In the genomic region with DNA sequence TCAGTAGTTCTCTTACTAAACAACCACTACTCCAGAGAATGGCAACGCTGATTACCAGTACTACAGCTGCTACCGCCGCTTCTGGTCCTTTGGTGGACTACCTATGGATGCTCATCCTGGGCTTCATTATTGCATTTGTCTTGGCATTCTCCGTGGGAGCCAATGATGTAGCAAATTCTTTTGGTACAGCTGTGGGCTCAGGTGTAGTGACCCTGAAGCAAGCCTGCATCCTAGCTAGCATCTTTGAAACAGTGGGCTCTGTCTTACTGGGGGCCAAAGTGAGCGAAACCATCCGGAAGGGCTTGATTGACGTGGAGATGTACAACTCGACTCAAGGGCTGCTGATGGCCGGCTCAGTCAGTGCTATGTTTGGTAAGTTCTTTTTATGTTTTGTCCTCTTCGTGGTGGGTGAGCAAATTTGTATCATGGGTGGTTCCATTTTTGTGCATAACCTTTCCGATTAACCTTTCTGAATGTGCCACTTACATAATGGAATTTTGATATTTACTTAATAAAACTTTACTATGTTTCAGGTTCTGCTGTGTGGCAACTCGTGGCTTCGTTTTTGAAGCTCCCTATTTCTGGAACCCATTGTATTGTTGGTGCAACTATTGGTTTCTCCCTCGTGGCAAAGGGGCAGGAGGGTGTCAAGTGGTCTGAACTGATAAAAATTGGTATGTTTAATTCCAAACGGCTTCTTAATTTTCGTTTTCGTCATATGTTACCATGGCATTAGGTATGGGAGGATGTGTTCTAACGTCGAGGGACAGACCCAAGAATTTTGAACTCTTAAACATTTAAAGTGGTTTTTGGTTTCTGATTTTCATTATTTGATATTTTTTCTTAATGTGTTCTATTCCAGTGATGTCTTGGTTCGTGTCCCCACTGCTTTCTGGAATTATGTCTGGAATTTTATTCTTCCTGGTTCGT, we compare ENCODE assay signal across 8 cellular contexts. TPM values are rescaled to one million over a fixed set of nuclear protein-coding genes. Genes with fewer than 3 reads are reported as not detected.
DNase-seq lines count a peak whose midpoint lies in the region; ATAC-seq, FAIRE-seq and TF ChIP-seq lines count a peak whose summit lies in the region.

No MANE protein-coding gene starts in this region.

- H3K9me3 ChIP-seq in GM12878 (replicated peaks; ENCODE audit: control insufficient read depth, insufficient read depth, low read length): no peaks in the 10 kb centered on the region
- H3K9me3 ChIP-seq in aorta (ENCODE audit: control insufficient read depth, low read length): no peaks in the 10 kb centered on the region

- DNase-seq in DMS153 (lab: John Stamatoyannopoulos, UW) (peak; percentile 5), DMS153 treated with DMSO at 0.1 percent for 48 hours (lab: John Stamatoyannopoulos, UW; ENCODE audit: unreplicated experiment) (no peak), NAMALWA (ENCODE audit: low spot score) (peak; percentile 55), GM12878 (ENCODE audit: low read depth, low spot score) (no peak), medulla oblongata (ENCODE audit: extremely low spot score) (peak; percentile 27), aorta (no peak), GOT3 (lab: John Stamatoyannopoulos, UW) (no peak)

- H3K36me3 ChIP-seq in GM12878 (ENCODE audit: control insufficient read depth in 2 of 2, insufficient read depth in 2 of 2, low read length in 1 of 2): peaks cover 0 to 19% of the 10 kb centered on the region in 2 experiments; a peak in 3 of 4 replicates
- peaks cover 0 to 4% of the 10 kb centered on the region in 2 donors for H3K36me3 ChIP-seq in aorta (ENCODE audit: control insufficient read depth in 1 of 2, insufficient read depth in 2 of 2, low read length in 1 of 2)

- peak overlapping the region; percentile 91 for H3K9ac ChIP-seq in GM12878 (ENCODE audit: control insufficient read depth, insufficient read depth, low read length)

- POLR2A ChIA-PET in GM12878 (lab: Charles Lee): interaction anchor here (1.0 to 8.9 kb wide), 11 partner anchors 9 to 81 kb away, joined by 5 to 143 read pairs (median 9); no protein-coding TSS in a partner anchor

- H3K4me2 ChIP-seq in GM12878 (ENCODE audit: control insufficient read depth, insufficient read depth): peak overlapping the region; percentile 89

- SMC1A ChIA-PET in GM12878 (lab: Charles Lee; ENCODE audit: uncharacterized antibody, unreplicated experiment): interaction anchor here (0.6 to 9.1 kb wide), 15 partner anchors 11 to 302 kb away, joined by 3 to 118 read pairs (median 6); no protein-coding TSS in a partner anchor

- H3K4me3 ChIP-seq in GM12878 (peak overlapping the region; percentile 89), aorta (ENCODE audit: low read length in 2 of 2) (peak overlapping the region; percentile 89 to 92)

- no peak for TF ChIP-seq CTCF in GM12878 (IDR thresholded peaks at IDR 0.05 in 2 of 3, conservative IDR thresholded peaks at IDR 0.05 in 1 of 3; ENCODE audit: control insufficient read depth in 2 of 3, extremely low read depth in 1 of 3, insufficient read depth in 1 of 3, low read depth in 3 of 3, low read length in 3 of 3)

- H3K4me1 ChIP-seq in GM12878 (ENCODE audit: control insufficient read depth, insufficient read depth, low read length) (peaks cover 6% of the 10 kb centered on the region), aorta (ENCODE audit: control insufficient read depth in 1 of 2, insufficient read depth in 2 of 2, low read length in 2 of 2) (peaks cover 2 to 4% of the 10 kb centered on the region in 2 donors)

- WGBS in GM12878 (ENCODE audit: insufficient coverage, insufficient replicate concordance, low lambda C conversion rate, missing lambda C conversion rate): under 1% methylated on average over 21 of the region's 21 CpGs
- 56 to 62% methylated on average over 21 of the region's 21 CpGs for WGBS in aorta, 2 donors

- H4K20me1 ChIP-seq in GM12878 (ENCODE audit: control insufficient read depth, insufficient read depth): no peaks in the 10 kb centered on the region

- H2AFZ ChIP-seq in GM12878 (ENCODE audit: control insufficient read depth, low read depth, low read length): no peak overlapping the region

- BruUV-seq in GM12878 (replicated peaks; lab: Mats Ljungman, UMichigan): TSS peak; percentile 59

- no peak for TF ChIP-seq POLR2A in GM12878 (IDR thresholded peaks at IDR 0.05; ENCODE audit: low read depth, low read length)

- RAD21 ChIA-PET in GM12878 (lab: Charles Lee; ENCODE audit: unreplicated experiment): interaction anchor here (0.7 to 9.9 kb wide), 11 partner anchors 9 to 78 kb away, joined by 3 to 117 read pairs (median 11); no protein-coding TSS in a partner anchor

- TF ChIP-seq RAD21 in GM12878 (IDR thresholded peaks at IDR 0.05; ENCODE audit: insufficient read depth, low read depth, low read length): no peak

- peaks cover 43% of the 10 kb centered on the region for H3K79me2 ChIP-seq in GM12878 (ENCODE audit: control insufficient read depth, insufficient read depth, low read length)

- TF ChIP-seq EP300 in GM12878 (IDR thresholded peaks at IDR 0.05; ENCODE audit: borderline replicate concordance in 1 of 2, control insufficient read depth in 1 of 2, low read depth in 2 of 2, low read length in 2 of 2): no peak

- peak; percentile 13 for ATAC-seq in GM12878
- no peak for ATAC-seq in aorta (ENCODE audit: low FRiP score)
- ATAC-seq in HG03135 (IDR thresholded peaks at IDR 0.05; ENCODE audit: unreplicated experiment): no peak

- intact Hi-C loops in GM12878 (cut with micrococcal nuclease; ENCODE audit: unreplicated experiment): loop anchor here (5.0 kb wide), 1 partner anchor 60 kb away; no protein-coding TSS in a partner anchor
- intact Hi-C loops in aorta (cut with DNase I): loop anchor here in 1 of 2 donors (10.0 kb wide), 1 partner anchor 62 kb away; a partner anchor contains a TSS

- H3K27ac ChIP-seq in GM12878 (ENCODE audit: control insufficient read depth, insufficient read depth): peak overlapping the region; percentile 36
- H3K27ac ChIP-seq in aorta (ENCODE audit: low read depth in 1 of 2, low read length in 2 of 2): no peak overlapping the region

- H3K27me3 ChIP-seq in GM12878 (replicated peaks in 1 of 2; ENCODE audit: control insufficient read depth in 2 of 2, insufficient read depth in 2 of 2, low read length in 1 of 2): no peaks in the 10 kb centered on the region
- peaks cover 0 to 2% of the 10 kb centered on the region in 2 donors for H3K27me3 ChIP-seq in aorta (ENCODE audit: control insufficient read depth in 1 of 2, insufficient read depth in 2 of 2, low read length in 1 of 2)

- no peak for FAIRE-seq in GM12878 (lab: Jason Lieb, UNC)

- CTCF ChIA-PET in GM12878 (lab: Yijun Ruan, JAX): interaction anchor here (0.6 to 9.7 kb wide), 13 partner anchors 10 to 295 kb away, joined by 3 to 155 read pairs (median 3); no protein-coding TSS in a partner anchor

- in situ Hi-C loops in GM12878 (cut with MboI): no loop called here

TF ChIP-seq in GM12878, 131 proteins besides CTCF, POLR2A, EP300 and RAD21 (continues in another document):
- TF ChIP-seq ZNF622 (IDR thresholded peaks at IDR 0.05) (no peak), NR2C1 (IDR thresholded peaks at IDR 0.05) (no peak), KDM1A (IDR thresholded peaks at IDR 0.05; ENCODE audit: borderline replicate concordance) (no peak), CREM (IDR thresholded peaks at IDR 0.05; ENCODE audit: low read depth) (0 out of 2 replicates have a peak, but pooled peaks have one; percentile 3), IRF4 (IDR thresholded peaks at IDR 0.05; ENCODE audit: low read depth, low read length) (no peak), JUND (IDR thresholded peaks at IDR 0.05; ENCODE audit: low read depth, low read length) (no peak), SREBF2 (IDR thresholded peaks at IDR 0.05; ENCODE audit: low read length) (no peak), CHD2 (IDR thresholded peaks at IDR 0.05; ENCODE audit: borderline replicate concordance, low read depth, low read length) (no peak)
- TF ChIP-seq, protein P1, sequence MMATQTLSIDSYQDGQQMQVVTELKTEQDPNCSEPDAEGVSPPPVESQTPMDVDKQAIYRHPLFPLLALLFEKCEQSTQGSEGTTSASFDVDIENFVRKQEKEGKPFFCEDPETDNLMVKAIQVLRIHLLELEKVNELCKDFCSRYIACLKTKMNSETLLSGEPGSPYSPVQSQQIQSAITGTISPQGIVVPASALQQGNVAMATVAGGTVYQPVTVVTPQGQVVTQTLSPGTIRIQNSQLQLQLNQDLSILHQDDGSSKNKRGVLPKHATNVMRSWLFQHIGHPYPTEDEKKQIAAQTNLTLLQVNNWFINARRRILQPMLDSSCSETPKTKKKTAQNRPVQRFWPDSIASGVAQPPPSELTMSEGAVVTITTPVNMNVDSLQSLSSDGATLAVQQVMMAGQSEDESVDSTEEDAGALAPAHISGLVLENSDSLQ (IDR thresholded peaks at IDR 0.05): peak; percentile 94

RNA-seq across cellular contexts. Expression of a gene that starts 1.3 kb away (rescaled TPM):
- 175 and 176 TPM in 2 replicates for total RNA-seq in GM12878 (2013; cell fraction: nucleolus; rRNA removed)
- total RNA-seq in GM12878 (2014; rRNA removed): 39.0 and 42.2 TPM in 2 replicates
- 40.5 and 41.2 TPM in 2 replicates for total RNA-seq in GM12878 (2014; rRNA removed; fragmentation: Illumina TruSeq; extraction: Trizol)
- 50.5 and 59.1 TPM in 2 replicates for total RNA-seq in GM12878 (2021)
- 20.7 TPM for polyA plus RNA-seq in GM12878 (2011; ENCODE audit: low read depth)
- polyA plus RNA-seq in GM12878 (2011; rRNA removed): 45.3 and 48.6 TPM in 2 replicates
- polyA plus RNA-seq in GM12878 (2011; cell fraction: cytosol; rRNA removed): 43.1 and 43.8 TPM in 2 replicates
- 72.4 and 78.1 TPM in 2 replicates for polyA plus RNA-seq in GM12878 (2011; cell fraction: nucleus; rRNA removed)
- 23.9 and 25.2 TPM in 2 replicates for polyA plus RNA-seq in GM12878 (2012)
- polyA plus RNA-seq in GM12878 (2014; fragmentation: Illumina TruSeq; extraction: Trizol): 46.8 and 59.1 TPM in 2 replicates
- 10 to 100 TPM; 21.2 to 22.6 TPM for polyA plus RNA-seq in GM12878 (2014; fragmentation: Nextera tagmentation; extraction: Ambion mirVana)
- polyA plus RNA-seq in GM12878 (2014; rRNA removed): 37.6 and 39.8 TPM in 2 replicates
- 10 to 100 TPM; 46.9 to 49.5 TPM for polyA plus RNA-seq in GM12878 (2016; fragmentation: Nextera tagmentation; extraction: Ambion mirVana)
- 44.5 and 55.3 TPM in 2 replicates for polyA minus RNA-seq in GM12878 (2011; rRNA and poly(A)+ RNA removed)
- polyA minus RNA-seq in GM12878 (2011; cell fraction: cytosol; rRNA and poly(A)+ RNA removed): 15.6 and 31.7 TPM in 2 replicates
- polyA minus RNA-seq in GM12878 (2011; cell fraction: nucleus; rRNA and poly(A)+ RNA removed): 40.6 and 63.9 TPM in 2 replicates
- 10 to 100 TPM; 51.9 to 82.6 TPM for total RNA-seq in aorta
- 10 to 100 TPM in 1 of 2 donors, 1 to 10 TPM in 1; 7.0 to 19.6 TPM for polyA plus RNA-seq in aorta

Comparison
In these comparisons a context has a peak if more than half of its experiments do, and no peak if none do; other contexts are left out.
1. DNase-seq: peak in DMS153 (single experiment), NAMALWA (single experiment) and medulla oblongata (single experiment); none in DMS153 treated with DMSO at 0.1 percent for 48 hours (single experiment), GM12878 (single experiment), aorta (0 of 2) and GOT3 (single experiment).